In genomic region chr14:65296402-65296801, GRCh38 we compare ENCODE assay signal across 15 cellular contexts.
A peak's percentile ranks its signal among the peaks of the same experiment; 100 is the strongest.
DNase-seq lines count a peak whose midpoint lies in the region; ATAC-seq and TF ChIP-seq lines count a peak whose summit lies in the region.
"Had no signal": no experiment of that assay in that cellular context is flagged by ENCODE, and none has a peak within 500 bp of the region (broad histone marks: within the 10 kb centered on the region; RNA-seq: fewer than 3 reads in every experiment).

No MANE protein-coding gene starts in this region.

- ATAC-seq in activated B cell treated with CpG ODN at 0.5 μM for 24 hours (ENCODE audit: low read depth) (no peak), GM19455 (IDR thresholded peaks at IDR 0.05; ENCODE audit: unreplicated experiment) (no peak), HG03159 (IDR thresholded peaks at IDR 0.05; ENCODE audit: unreplicated experiment) (no peak)
- ATAC-seq: GM23338, Right ventricle myocardium inferior had no signal

- H3K4me3 ChIP-seq in AG10803 (ENCODE audit: low read length), result no peak overlapping the region
- H3K4me3 ChIP-seq in brain microvascular endothelial cell (ENCODE audit: low read depth, low read length), result no peak overlapping the region
- H3K4me3 ChIP-seq: GM23338 had no signal

- CTCF ChIA-PET in activated B cell treated with CpG ODN at 0.5 μM for 24 hours (lab: Charles Lee), result interaction anchor here (1.7 kb wide), 1 partner anchor 9 kb away, joined by 7 read pairs; no protein-coding TSS in a partner anchor

- intact Hi-C loops in activated B cell treated with CpG ODN at 0.5 μM for 24 hours (cut with micrococcal nuclease), result no loop called here

- no peaks in the 10 kb centered on the region for H3K36me3 ChIP-seq in brain microvascular endothelial cell (replicated peaks)

- DNase-seq in AG10803 (ENCODE audit: low read depth) (peak; percentile 23), activated B cell treated with CpG ODN at 0.5 μM for 24 hours (no peak), brain microvascular endothelial cell (peak; percentile 21), iris pigment epithelial cell (ENCODE audit: low read depth) (peak; percentile 43), SW480 (ENCODE audit: low spot score) (no peak)
- DNase-seq in activated CD4-positive, alpha-beta T cell treated with anti-CD3 and anti-CD28 coated beads, Interleukin-2, amount 50 U/mL, for 4 hours, result no peak
- DNase-seq: DND-41, KG1, NCI-H1105 treated with DMSO at 0.1 percent for 48 hours, NCI-H1694 had no signal

- no peak for TF ChIP-seq CTCF in AG10803 (conservative IDR thresholded peaks at IDR 0.05; ENCODE audit: low read length)
- no peak for TF ChIP-seq CTCF in activated B cell treated with CpG ODN at 0.5 μM for 24 hours (IDR thresholded peaks at IDR 0.05)
- no peak for TF ChIP-seq CTCF in brain microvascular endothelial cell (IDR thresholded peaks at IDR 0.05; ENCODE audit: low read depth, low read length, missing control alignments)

- H3K4me1 Mint-ChIP-seq in activated B cell treated with CpG ODN at 0.5 μM for 24 hours, result peaks cover 55% of the 10 kb centered on the region
- H3K4me1 Mint-ChIP-seq: GM23338 had no signal

- POLR2A ChIA-PET in activated B cell treated with CpG ODN at 0.5 μM for 24 hours (lab: Charles Lee), result interaction anchor here (1.1 to 1.7 kb wide), 5 partner anchors 9 to 119 kb away, joined by 3 to 8 read pairs (median 4); no protein-coding TSS in a partner anchor

- in situ Hi-C loops in brain microvascular endothelial cell (cut with HindIII; ENCODE audit: low pct_ligation_motif_present, low sequenced_read_pairs), result no loop called here

- H3K27me3 ChIP-seq in brain microvascular endothelial cell (replicated peaks), result no peaks in the 10 kb centered on the region

- no peaks in the 10 kb centered on the region for H3K27me3 Mint-ChIP-seq in activated B cell treated with CpG ODN at 0.5 μM for 24 hours

- no peak overlapping the region for H3K4me3 Mint-ChIP-seq in activated B cell treated with CpG ODN at 0.5 μM for 24 hours
- H3K4me3 Mint-ChIP-seq: GM23338 had no signal

- peaks cover 16% of the 10 kb centered on the region for H3K36me3 Mint-ChIP-seq in activated B cell treated with CpG ODN at 0.5 μM for 24 hours (ENCODE audit: low read depth)

- H3K27ac Mint-ChIP-seq in activated B cell treated with CpG ODN at 0.5 μM for 24 hours, result peak overlapping the region; percentile 82
- H3K27ac Mint-ChIP-seq: GM23338 had no signal

- H3K9me3 Mint-ChIP-seq in activated B cell treated with CpG ODN at 0.5 μM for 24 hours, result no peaks in the 10 kb centered on the region
- H3K9me3 Mint-ChIP-seq: GM23338 had no signal

- no peak overlapping the region for H3K27ac ChIP-seq in brain microvascular endothelial cell
- H3K27ac ChIP-seq: 22Rv1 had no signal

Comparison
In these comparisons a context has a peak if more than half of its experiments do, and no peak if none do; other contexts are left out.
1. DNase-seq: peak in AG10803 (single experiment), brain microvascular endothelial cell (single experiment) and iris pigment epithelial cell (single experiment); none in activated B cell treated with CpG ODN at 0.5 μM for 24 hours (single experiment), SW480 (single experiment) and activated CD4-positive, alpha-beta T cell treated with anti-CD3 and anti-CD28 coated beads, Interleukin-2, amount 50 U/mL, for 4 hours (0 of 2).